Comparison of ENCODE assay signal across 11 cellular contexts in genomic region chr4:38757945-38758344, GRCh38. TPM values are rescaled to one million over a fixed set of nuclear protein-coding genes. Genes with fewer than 3 reads are reported as not detected.
DNase-seq lines count a peak whose midpoint lies in the region; ATAC-seq and TF ChIP-seq lines count a peak whose summit lies in the region.
"Had no signal": no experiment of that assay in that cellular context is flagged by ENCODE, and none has a peak within 500 bp of the region (broad histone marks: within the 10 kb centered on the region; RNA-seq: fewer than 3 reads in every experiment).

No MANE protein-coding gene starts in this region.

- POLR2A ChIA-PET in PC-9 (lab: Charles Lee; ENCODE audit: unreplicated experiment), result no interaction called here

- H3K9me3 Mint-ChIP-seq in stimulated activated naive CD8-positive, alpha-beta T cell treated with anti-CD3 and anti-CD28 coated beads, Interleukin-15, amount 100 ng/mL, for 72 hours, result no peaks in the 10 kb centered on the region
- no peaks in the 10 kb centered on the region for H3K9me3 Mint-ChIP-seq in activated T-cell treated with anti-CD3 and anti-CD28 coated beads, Interleukin-2, amount 50 U/mL, for 4 hours

- H3K36me3 Mint-ChIP-seq in T-helper 17 cell (ENCODE audit: low read depth), result peaks cover 2% of the 10 kb centered on the region
- no peaks in the 10 kb centered on the region for H3K36me3 Mint-ChIP-seq in activated T-cell treated with anti-CD3 and anti-CD28 coated beads, Interleukin-2, amount 50 U/mL, for 4 hours (ENCODE audit: insufficient read depth)

- peaks cover 10% of the 10 kb centered on the region for H3K27me3 Mint-ChIP-seq in stimulated activated naive CD8-positive, alpha-beta T cell treated with anti-CD3 and anti-CD28 coated beads, Interleukin-15, amount 100 ng/mL, for 72 hours
- H3K27me3 Mint-ChIP-seq in T-helper 17 cell, result peaks cover 6% of the 10 kb centered on the region
- H3K27me3 Mint-ChIP-seq in activated T-cell treated with anti-CD3 and anti-CD28 coated beads, Interleukin-2, amount 50 U/mL, for 4 hours (ENCODE audit: low read depth), result no peaks in the 10 kb centered on the region

- H3K9me3 ChIP-seq in PC-9 (ENCODE audit: insufficient read depth, low read depth) (no peaks in the 10 kb centered on the region), iPS DF 6.9 (ENCODE audit: control insufficient read depth, insufficient read depth, low read length) (no peaks in the 10 kb centered on the region), T-helper 17 cell (ENCODE audit: control insufficient read depth, low read length, poor library complexity, severe bottlenecking) (no peaks in the 10 kb centered on the region)
- H3K9me3 ChIP-seq: esophagus muscularis mucosa had no signal

- H3K4me2 ChIP-seq in PC-9, result no peak overlapping the region

- no TSS peak for BruUV-seq in PC-9 (replicated peaks; lab: Mats Ljungman, UMichigan)

- H2AFZ ChIP-seq in PC-9, result no peak overlapping the region

- H3K4me1 ChIP-seq in PC-9 (replicated peaks; ENCODE audit: insufficient read depth) (peaks cover 7% of the 10 kb centered on the region; the same call in 1 of the 2 replicates), iPS DF 6.9 (ENCODE audit: control insufficient read depth, insufficient read depth, low read length) (peaks cover 4% of the 10 kb centered on the region)

- H3K4me3 ChIP-seq in PC-9, result no peak overlapping the region
- no peak overlapping the region for H3K4me3 ChIP-seq in iPS DF 6.9 (ENCODE audit: low read length)
- H3K4me3 ChIP-seq: esophagus muscularis mucosa had no signal

- H4K20me1 ChIP-seq in PC-9 (ENCODE audit: insufficient read depth), result no peaks in the 10 kb centered on the region

- H3F3A ChIP-seq in PC-9 (ENCODE audit: insufficient read depth, low read depth), result peaks cover 4% of the 10 kb centered on the region; the same call in 1 of the 2 replicates

- H3K27ac ChIP-seq in PC-9 (no peak overlapping the region), iPS DF 6.9 (ENCODE audit: low read length) (no peak overlapping the region)
- H3K27ac ChIP-seq: esophagus muscularis mucosa had no signal

- WGBS in iPS DF 6.9 (ENCODE audit: insufficient coverage, insufficient read length), result no CpG with 5 or more reads among the region's 3 CpGs

- no peak overlapping the region for H3K27ac Mint-ChIP-seq in stimulated activated naive CD8-positive, alpha-beta T cell treated with anti-CD3 and anti-CD28 coated beads, Interleukin-15, amount 100 ng/mL, for 72 hours
- H3K27ac Mint-ChIP-seq in T-helper 17 cell, result no peak overlapping the region

- no peak overlapping the region for H3K4me3 Mint-ChIP-seq in stimulated activated naive CD8-positive, alpha-beta T cell treated with anti-CD3 and anti-CD28 coated beads, Interleukin-15, amount 100 ng/mL, for 72 hours
- no peak overlapping the region for H3K4me3 Mint-ChIP-seq in T-helper 17 cell
- no peak overlapping the region for H3K4me3 Mint-ChIP-seq in activated T-cell treated with anti-CD3 and anti-CD28 coated beads, Interleukin-2, amount 50 U/mL, for 4 hours

- CTCF ChIA-PET in PC-9 (lab: Charles Lee), result interaction anchor here (0.9 kb wide), 1 partner anchor 61 kb away, joined by 4 read pairs; no protein-coding TSS in a partner anchor

- H3K79me2 ChIP-seq in PC-9 (ENCODE audit: low read depth), result no peaks in the 10 kb centered on the region

- TF ChIP-seq CTCF in PC-9 (conservative IDR thresholded peaks at IDR 0.05), result peak; percentile 64

- peaks cover 25% of the 10 kb centered on the region for H3K4me1 Mint-ChIP-seq in stimulated activated naive CD8-positive, alpha-beta T cell treated with anti-CD3 and anti-CD28 coated beads, Interleukin-15, amount 100 ng/mL, for 72 hours
- H3K4me1 Mint-ChIP-seq in T-helper 17 cell, result peaks cover 15% of the 10 kb centered on the region
- peaks cover 18% of the 10 kb centered on the region for H3K4me1 Mint-ChIP-seq in activated T-cell treated with anti-CD3 and anti-CD28 coated beads, Interleukin-2, amount 50 U/mL, for 4 hours (ENCODE audit: low read depth)

- H3K36me3 ChIP-seq in PC-9 (ENCODE audit: low read depth), result no peaks in the 10 kb centered on the region
- no peaks in the 10 kb centered on the region for H3K36me3 ChIP-seq in iPS DF 6.9 (ENCODE audit: control insufficient read depth, insufficient read depth, low read length)
- H3K36me3 ChIP-seq: esophagus muscularis mucosa had no signal

- peak; percentile 40 for ATAC-seq in stimulated activated naive CD8-positive, alpha-beta T cell treated with anti-CD3 and anti-CD28 coated beads, Interleukin-15, amount 100 ng/mL, for 72 hours
- ATAC-seq in stimulated activated naive CD8-positive, alpha-beta T cell treated with anti-CD3 and anti-CD28 coated beads, Interleukin-15, Interleukin-2, amounts not matched to agents 100 U/mL and 50 U/mL, for 24 hours, result no peak
- ATAC-seq in T-helper 17 cell (no peak), HG03025 (IDR thresholded peaks at IDR 0.05; ENCODE audit: low FRiP score, unreplicated experiment) (no peak)
- ATAC-seq in activated T-cell treated with anti-CD3 and anti-CD28 coated beads, Interleukin-2, amount 50 U/mL, for 4 hours, result no peak

- no peaks in the 10 kb centered on the region for H3K9me2 ChIP-seq in PC-9 (ENCODE audit: insufficient read depth)

- DNase-seq in stimulated activated naive CD8-positive, alpha-beta T cell treated with anti-CD3 and anti-CD28 coated beads, Interleukin-15, amount 100 ng/mL, for 72 hours, result no peak
- no peak for DNase-seq in stimulated activated naive CD8-positive, alpha-beta T cell treated with anti-CD3 and anti-CD28 coated beads, Interleukin-15, Interleukin-2, amounts not matched to agents 100 U/mL and 50 U/mL, for 24 hours
- DNase-seq in PC-9 (peak in 1 of 2 experiments; percentile 20), iPS DF 6.9 (ENCODE audit: low read depth, low spot score) (peak; percentile 27), T-helper 17 cell (no peak), activated gamma-delta T cell treated with Interleukin-2 at 50 U/mL for 16 hours (no peak)
- no peak for DNase-seq in activated T-cell treated with anti-CD3 and anti-CD28 coated beads, Interleukin-2, amount 50 U/mL, for 4 hours
- DNase-seq: NCI-H226; stimulated activated CD4-positive, alpha-beta T cell treated with anti-CD3 and anti-CD28 coated beads, Interleukin-4, amount 100 ng/mL, for 1 hour had no signal

- intact Hi-C loops in PC-9 (cut with micrococcal nuclease; ENCODE audit: unreplicated experiment), result loop anchor here (2.0 to 10.0 kb wide), 3 partner anchors 47 to 1217 kb away; partner anchors contain the start of genes LIAS, PDS5A, RPL9 and TLR1

- H3K27me3 ChIP-seq in PC-9 (ENCODE audit: insufficient read depth, low read depth), result no peaks in the 10 kb centered on the region
- H3K27me3 ChIP-seq in iPS DF 6.9 (ENCODE audit: control insufficient read depth, insufficient read depth, low read length), result no peaks in the 10 kb centered on the region
- H3K27me3 ChIP-seq: esophagus muscularis mucosa had no signal

RNA-seq across cellular contexts. Expression of gene TLR10, which starts 24.8 kb away (rescaled TPM):
- not detected in 2 replicates for total RNA-seq in PC-9 (2021)
- 1 to 10 TPM in 1 of 2 donors, not detected in 1; 1.1 TPM for total RNA-seq in T-helper 17 cell
- total RNA-seq in activated T-cell treated with anti-CD3 and anti-CD28 coated beads, Interleukin-2, amount 50 U/mL, for 4 hours, result under 1 TPM in 2 of 3 donors, not detected in 1; 0.13 to 0.22 TPM

RNA-seq across cellular contexts. Expression of gene TLR1, which starts 46.6 kb away (rescaled TPM):
- 3.0 and 3.9 TPM in 2 replicates for total RNA-seq in PC-9 (2021)
- 10 to 100 TPM; 16.6 to 22.9 TPM for total RNA-seq in T-helper 17 cell
- total RNA-seq in activated T-cell treated with anti-CD3 and anti-CD28 coated beads, Interleukin-2, amount 50 U/mL, for 4 hours, result 1 to 10 TPM in 2 of 3 donors, under 1 TPM in 1; 0.53 to 2.0 (median 1.1) TPM
